15 cellular contexts compared by ENCODE assay signal in genomic region chr3:141959531-141959920, GRCh38.
A peak's percentile ranks its signal among the peaks of the same experiment; 100 is the strongest.
DNase-seq lines count a peak whose midpoint lies in the region; ATAC-seq and TF ChIP-seq lines count a peak whose summit lies in the region.
"Had no signal": no experiment of that assay in that cellular context is flagged by ENCODE, and none has a peak within 500 bp of the region (broad histone marks: within the 10 kb centered on the region; RNA-seq: fewer than 3 reads in every experiment).

No MANE protein-coding gene starts in this region.

- H3K36me3 Mint-ChIP-seq in chondrocyte (ENCODE audit: low read depth), result no peaks in the 10 kb centered on the region

- TSS peak; percentile 20 for BruUV-seq in Panc1 (replicated peaks; lab: Mats Ljungman, UMichigan)

- H3K36me3 ChIP-seq in Panc1 (ENCODE audit: control insufficient read depth, insufficient read depth, low read length), result no peaks in the 10 kb centered on the region; the same call in 1 of the 2 replicates
- H3K36me3 ChIP-seq in muscle layer of duodenum (ENCODE audit: control insufficient read depth in 1 of 2, insufficient read depth in 2 of 2, low read length in 2 of 2), result peaks cover 9 to 23% of the 10 kb centered on the region in 2 donors
- H3K36me3 ChIP-seq in thoracic aorta, result peaks cover 4% of the 10 kb centered on the region

- DNase-seq in Panc1 (ENCODE audit: low read depth, low spot score) (peak; percentile 35), chondrocyte (ENCODE audit: low spot score) (no peak), thoracic aorta (ENCODE audit: low spot score) (no peak), NCI-H1436 treated with DMSO at 0.1 percent for 48 hours (lab: John Stamatoyannopoulos, UW) (no peak), foreskin melanocyte (no peak), NCI-H1694 treated with DMSO at 0.1 percent for 48 hours (lab: John Stamatoyannopoulos, UW) (no peak), inferior parietal cortex (ENCODE audit: extremely low spot score) (no peak)
- DNase-seq: activated CD8-positive, alpha-beta T cell treated with anti-CD3 and anti-CD28 coated beads, Interleukin-2, amount 10 ng/mL, durations not matched to agents 7 days and 5 days; amygdala; erythroblast; NCI-H2171 treated with DMSO at 0.1 percent for 48 hours; small intestine; stimulated activated naive CD4-positive, alpha-beta T cell had no signal

- CTCF ChIA-PET in Panc1 (lab: Charles Lee), result interaction anchor here (1.0 kb wide), 1 partner anchor 29 kb away, joined by 3 read pairs; no protein-coding TSS in a partner anchor

- no peak overlapping the region for H3K27ac ChIP-seq in Panc1 (ENCODE audit: low read length)
- H3K27ac ChIP-seq in muscle layer of duodenum (ENCODE audit: low read length), result peak overlapping the region; percentile 67
- peak overlapping the region; percentile 71 to 77 for H3K27ac ChIP-seq in thoracic aorta

- TF ChIP-seq CTCF in Panc1 (IDR thresholded peaks at IDR 0.05) (no peak), chondrocyte (IDR thresholded peaks at IDR 0.05) (no peak), thoracic aorta (IDR thresholded peaks at IDR 0.05) (no peak)

- H3K27me3 Mint-ChIP-seq in chondrocyte (ENCODE audit: low read depth), result no peaks in the 10 kb centered on the region

- H3K4me1 ChIP-seq in Panc1 (ENCODE audit: control insufficient read depth, insufficient read depth, low read length) (peaks cover 10% of the 10 kb centered on the region), muscle layer of duodenum (ENCODE audit: control insufficient read depth in 1 of 2, insufficient read depth in 2 of 2, low read length in 2 of 2) (peaks cover 0 to 3% of the 10 kb centered on the region in 2 donors), thoracic aorta (ENCODE audit: control insufficient read depth in 1 of 2, low read depth in 2 of 2) (peaks cover 8 to 31% of the 10 kb centered on the region in 2 donors)

- in situ Hi-C loops in Panc1 (cut with HindIII; ENCODE audit: low pct_unique_long_range_greater_than_20kb, low sequenced_read_pairs), result no loop called here

- no peaks in the 10 kb centered on the region for H3K9me3 ChIP-seq in Panc1 (ENCODE audit: control insufficient read depth, insufficient read depth, low read depth, low read length)
- H3K9me3 ChIP-seq in muscle layer of duodenum (ENCODE audit: control insufficient read depth in 1 of 2, low read length in 2 of 2), result no peaks in the 10 kb centered on the region
- no peaks in the 10 kb centered on the region for H3K9me3 ChIP-seq in thoracic aorta

- no peak overlapping the region for H3K4me3 Mint-ChIP-seq in chondrocyte (ENCODE audit: unreplicated experiment)
- H3K4me3 Mint-ChIP-seq: activated CD8-positive, alpha-beta T cell treated with anti-CD3 and anti-CD28 coated beads, Interleukin-2, amount 10 ng/mL, durations not matched to agents 7 days and 5 days; CD14-positive monocyte had no signal

- intact Hi-C loops in Panc1 (cut with micrococcal nuclease; ENCODE audit: unreplicated experiment), result no loop called here

- peaks cover 32% of the 10 kb centered on the region for H3K4me1 Mint-ChIP-seq in chondrocyte (ENCODE audit: low read depth)

- POLR2A ChIA-PET in Panc1 (lab: Charles Lee), result no interaction called here

- H3K27ac Mint-ChIP-seq in chondrocyte (ENCODE audit: unreplicated experiment), result peak overlapping the region; percentile 92
- H3K27ac Mint-ChIP-seq: activated CD8-positive, alpha-beta T cell treated with anti-CD3 and anti-CD28 coated beads, Interleukin-2, amount 10 ng/mL, durations not matched to agents 7 days and 5 days; CD14-positive monocyte had no signal

- H3K4me3 ChIP-seq in Panc1 (ENCODE audit: low read depth in 2 of 2, low read length in 2 of 2) (no peak overlapping the region), muscle layer of duodenum (ENCODE audit: low read depth in 1 of 2, low read length in 2 of 2) (no peak overlapping the region), thoracic aorta (no peak overlapping the region)

- no peaks in the 10 kb centered on the region for H3K9me3 Mint-ChIP-seq in chondrocyte (ENCODE audit: low read depth)

- H3K27me3 ChIP-seq in Panc1 (ENCODE audit: control insufficient read depth, insufficient read depth, low read length) (no peaks in the 10 kb centered on the region), muscle layer of duodenum (ENCODE audit: low read depth, low read length) (no peaks in the 10 kb centered on the region), thoracic aorta (replicated peaks; ENCODE audit: insufficient read depth) (no peaks in the 10 kb centered on the region)

- no peak; the same call in 1 of the 2 replicates for ATAC-seq in Panc1
- ATAC-seq in thoracic aorta (ENCODE audit: insufficient number of reproducible peaks, low FRiP score, low read depth), result no peak
- ATAC-seq: activated CD8-positive, alpha-beta T cell treated with anti-CD3 and anti-CD28 coated beads, Interleukin-2, amount 10 ng/mL, durations not matched to agents 7 days and 5 days had no signal
